In the genomic region with DNA sequence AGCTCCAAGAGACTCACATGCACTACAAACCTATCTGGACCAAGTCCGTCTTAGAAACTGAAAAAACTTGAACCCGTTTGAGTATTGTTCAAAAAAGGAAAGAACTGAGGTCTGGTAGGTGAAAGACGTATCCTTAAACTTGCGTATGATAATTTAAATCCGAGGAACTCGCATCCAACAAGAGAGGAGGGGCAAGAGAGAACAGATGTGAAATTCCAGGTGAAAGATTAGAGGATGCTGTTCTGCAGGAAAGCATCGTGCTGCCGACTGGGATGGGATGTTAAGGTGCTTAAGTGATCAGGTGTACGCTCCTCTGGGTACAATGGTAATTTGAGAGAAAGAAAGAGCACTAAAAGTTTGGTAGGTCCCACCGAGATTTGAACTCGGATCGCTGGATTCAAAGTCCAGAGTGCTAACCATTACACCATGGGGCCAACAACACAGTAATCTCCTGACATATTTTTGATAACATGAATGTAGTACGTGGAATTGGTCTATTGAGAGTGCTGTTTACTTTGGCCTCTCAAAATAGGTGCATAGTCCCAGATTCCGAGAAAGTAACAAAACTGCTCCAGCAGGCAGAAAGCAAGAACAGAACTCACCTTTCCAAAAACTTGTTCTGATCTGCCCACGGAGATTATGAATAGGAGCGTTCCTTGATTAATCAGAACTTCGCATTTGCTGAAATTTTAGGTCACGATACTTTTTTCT, we compare ENCODE assay signal across 1 cellular context.
TF ChIP-seq lines count a peak whose summit lies in the region.

No MANE protein-coding gene starts in this region.

TF ChIP-seq in HepG2, 621 proteins besides CTCF, POLR2A, EP300 and RAD21 (continued from another document and continues in another):
- TF ChIP-seq PRDM4 (CRISPR knock-in tag; IDR thresholded peaks at IDR 0.05; ENCODE audit: borderline replicate concordance): no peak
- TF ChIP-seq HNRNPUL1 (IDR thresholded peaks at IDR 0.05; ENCODE audit: low read depth, low read length): no peak
- peak; percentile 88; the same call in 1 of the 2 replicates for TF ChIP-seq MAF1 (CRISPR knock-in tag; IDR thresholded peaks at IDR 0.05; ENCODE audit: borderline replicate concordance)
- TF ChIP-seq CBFB (CRISPR knock-in tag; IDR thresholded peaks at IDR 0.05): 0 out of 2 replicates have a peak, but pooled peaks have one; percentile 15
- no peak for TF ChIP-seq ZSCAN31 (CRISPR knock-in tag; IDR thresholded peaks at IDR 0.05; ENCODE audit: low read depth)
- TF ChIP-seq GTF2F1 (IDR thresholded peaks at IDR 0.05; ENCODE audit: low read length): no peak
- no peak for TF ChIP-seq ZNF510 (CRISPR knock-in tag; IDR thresholded peaks at IDR 0.05; ENCODE audit: low read depth)
- TF ChIP-seq ZNF264 (CRISPR knock-in tag; IDR thresholded peaks at IDR 0.05): no peak
- TF ChIP-seq SMYD3 (CRISPR knock-in tag; IDR thresholded peaks at IDR 0.05): 0 out of 2 replicates have a peak, but pooled peaks have one; percentile 5
- peak; percentile 60 for TF ChIP-seq SOX5 (CRISPR knock-in tag; IDR thresholded peaks at IDR 0.05; ENCODE audit: borderline replicate concordance)
- no peak for TF ChIP-seq ZNF20 (CRISPR knock-in tag; IDR thresholded peaks at IDR 0.05)
- TF ChIP-seq, protein P1, sequence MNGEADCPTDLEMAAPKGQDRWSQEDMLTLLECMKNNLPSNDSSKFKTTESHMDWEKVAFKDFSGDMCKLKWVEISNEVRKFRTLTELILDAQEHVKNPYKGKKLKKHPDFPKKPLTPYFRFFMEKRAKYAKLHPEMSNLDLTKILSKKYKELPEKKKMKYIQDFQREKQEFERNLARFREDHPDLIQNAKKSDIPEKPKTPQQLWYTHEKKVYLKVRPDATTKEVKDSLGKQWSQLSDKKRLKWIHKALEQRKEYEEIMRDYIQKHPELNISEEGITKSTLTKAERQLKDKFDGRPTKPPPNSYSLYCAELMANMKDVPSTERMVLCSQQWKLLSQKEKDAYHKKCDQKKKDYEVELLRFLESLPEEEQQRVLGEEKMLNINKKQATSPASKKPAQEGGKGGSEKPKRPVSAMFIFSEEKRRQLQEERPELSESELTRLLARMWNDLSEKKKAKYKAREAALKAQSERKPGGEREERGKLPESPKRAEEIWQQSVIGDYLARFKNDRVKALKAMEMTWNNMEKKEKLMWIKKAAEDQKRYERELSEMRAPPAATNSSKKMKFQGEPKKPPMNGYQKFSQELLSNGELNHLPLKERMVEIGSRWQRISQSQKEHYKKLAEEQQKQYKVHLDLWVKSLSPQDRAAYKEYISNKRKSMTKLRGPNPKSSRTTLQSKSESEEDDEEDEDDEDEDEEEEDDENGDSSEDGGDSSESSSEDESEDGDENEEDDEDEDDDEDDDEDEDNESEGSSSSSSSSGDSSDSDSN (CRISPR knock-in tag; IDR thresholded peaks at IDR 0.05): no peak
- peak; percentile 94; the same call in 1 of the 2 replicates for TF ChIP-seq ZKSCAN8 (CRISPR knock-in tag; IDR thresholded peaks at IDR 0.05; ENCODE audit: borderline replicate concordance)
- TF ChIP-seq TOE1 (CRISPR knock-in tag; IDR thresholded peaks at IDR 0.05): no peak
- 0 out of 2 replicates have a peak, but pooled peaks have one; percentile 33 for TF ChIP-seq E2F1 (CRISPR knock-in tag; IDR thresholded peaks at IDR 0.05)
- no peak for TF ChIP-seq ZNF572 (CRISPR knock-in tag; IDR thresholded peaks at IDR 0.05)
- TF ChIP-seq DPF2 (CRISPR knock-in tag; IDR thresholded peaks at IDR 0.05; ENCODE audit: borderline replicate concordance, low read depth): no peak
- TF ChIP-seq, protein P2, sequence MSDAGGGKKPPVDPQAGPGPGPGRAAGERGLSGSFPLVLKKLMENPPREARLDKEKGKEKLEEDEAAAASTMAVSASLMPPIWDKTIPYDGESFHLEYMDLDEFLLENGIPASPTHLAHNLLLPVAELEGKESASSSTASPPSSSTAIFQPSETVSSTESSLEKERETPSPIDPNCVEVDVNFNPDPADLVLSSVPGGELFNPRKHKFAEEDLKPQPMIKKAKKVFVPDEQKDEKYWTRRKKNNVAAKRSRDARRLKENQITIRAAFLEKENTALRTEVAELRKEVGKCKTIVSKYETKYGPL (CRISPR knock-in tag; IDR thresholded peaks at IDR 0.05): no peak
- TF ChIP-seq, protein P3, sequence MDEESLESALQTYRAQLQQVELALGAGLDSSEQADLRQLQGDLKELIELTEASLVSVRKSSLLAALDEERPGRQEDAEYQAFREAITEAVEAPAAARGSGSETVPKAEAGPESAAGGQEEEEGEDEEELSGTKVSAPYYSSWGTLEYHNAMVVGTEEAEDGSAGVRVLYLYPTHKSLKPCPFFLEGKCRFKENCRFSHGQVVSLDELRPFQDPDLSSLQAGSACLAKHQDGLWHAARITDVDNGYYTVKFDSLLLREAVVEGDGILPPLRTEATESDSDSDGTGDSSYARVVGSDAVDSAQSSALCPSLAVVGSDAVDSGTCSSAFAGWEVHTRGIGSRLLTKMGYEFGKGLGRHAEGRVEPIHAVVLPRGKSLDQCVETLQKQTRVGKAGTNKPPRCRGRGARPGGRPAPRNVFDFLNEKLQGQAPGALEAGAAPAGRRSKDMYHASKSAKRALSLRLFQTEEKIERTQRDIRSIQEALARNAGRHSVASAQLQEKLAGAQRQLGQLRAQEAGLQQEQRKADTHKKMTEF (CRISPR knock-in tag; IDR thresholded peaks at IDR 0.05): peak; percentile 63; the same call in 1 of the 2 replicates
- TF ChIP-seq FIP1L1 (IDR thresholded peaks at IDR 0.05; ENCODE audit: borderline replicate concordance, insufficient read depth, low read depth, low read length): no peak
- no peak for TF ChIP-seq ZNF30 (CRISPR knock-in tag; IDR thresholded peaks at IDR 0.05)
- no peak for TF ChIP-seq PAF1 (CRISPR knock-in tag; IDR thresholded peaks at IDR 0.05)
- no peak for TF ChIP-seq SNAPC2 (CRISPR knock-in tag; IDR thresholded peaks at IDR 0.05)
- no peak for TF ChIP-seq MLLT10 (CRISPR knock-in tag; IDR thresholded peaks at IDR 0.05)
- TF ChIP-seq KLF12 (CRISPR knock-in tag; IDR thresholded peaks at IDR 0.05; ENCODE audit: borderline replicate concordance): no peak
- no peak for TF ChIP-seq SAFB2 (CRISPR knock-in tag; IDR thresholded peaks at IDR 0.05; ENCODE audit: borderline replicate concordance, low read depth)
- TF ChIP-seq ONECUT2 (CRISPR knock-in tag; IDR thresholded peaks at IDR 0.05): no peak
- peak; percentile 50; the same call in 1 of the 2 replicates for TF ChIP-seq KMT2B (CRISPR knock-in tag; IDR thresholded peaks at IDR 0.05)
- TF ChIP-seq HNRNPLL (IDR thresholded peaks at IDR 0.05; ENCODE audit: low read depth, low read length, poor library complexity, severe bottlenecking): no peak
- TF ChIP-seq, protein P4, sequence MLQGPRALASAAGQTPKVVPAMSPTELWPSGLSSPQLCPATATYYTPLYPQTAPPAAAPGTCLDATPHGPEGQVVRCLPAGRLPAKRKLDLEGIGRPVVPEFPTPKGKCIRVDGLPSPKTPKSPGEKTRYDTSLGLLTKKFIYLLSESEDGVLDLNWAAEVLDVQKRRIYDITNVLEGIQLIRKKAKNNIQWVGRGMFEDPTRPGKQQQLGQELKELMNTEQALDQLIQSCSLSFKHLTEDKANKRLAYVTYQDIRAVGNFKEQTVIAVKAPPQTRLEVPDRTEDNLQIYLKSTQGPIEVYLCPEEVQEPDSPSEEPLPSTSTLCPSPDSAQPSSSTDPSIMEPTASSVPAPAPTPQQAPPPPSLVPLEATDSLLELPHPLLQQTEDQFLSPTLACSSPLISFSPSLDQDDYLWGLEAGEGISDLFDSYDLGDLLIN (CRISPR knock-in tag; IDR thresholded peaks at IDR 0.05; ENCODE audit: borderline replicate concordance): no peak
- TF ChIP-seq ARNT (IDR thresholded peaks at IDR 0.05): no peak
- no peak for TF ChIP-seq ZBTB8A (CRISPR knock-in tag; IDR thresholded peaks at IDR 0.05; ENCODE audit: borderline replicate concordance, low read depth)
- no peak for TF ChIP-seq REL (CRISPR knock-in tag; conservative IDR thresholded peaks at IDR 0.05)
- peak; percentile 39; the same call in 1 of the 2 replicates for TF ChIP-seq NFYC (CRISPR knock-in tag; IDR thresholded peaks at IDR 0.05)
- TF ChIP-seq, protein P5, sequence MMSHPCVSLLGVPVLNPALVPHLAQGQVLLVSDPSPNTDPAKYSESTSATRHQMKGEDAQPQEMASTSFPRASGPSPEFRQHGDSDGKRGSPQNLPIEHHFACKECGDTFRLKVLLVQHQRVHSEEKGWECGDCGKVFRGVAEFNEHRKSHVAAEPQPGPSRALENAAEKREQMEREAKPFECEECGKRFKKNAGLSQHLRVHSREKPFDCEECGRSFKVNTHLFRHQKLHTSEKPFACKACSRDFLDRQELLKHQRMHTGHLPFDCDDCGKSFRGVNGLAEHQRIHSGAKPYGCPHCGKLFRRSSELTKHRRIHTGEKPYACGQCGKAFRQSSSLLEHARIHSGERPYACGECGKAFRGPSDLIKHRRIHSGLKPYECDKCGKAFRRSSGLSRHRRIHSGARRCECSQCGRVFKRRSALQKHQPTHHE (CRISPR knock-in tag; IDR thresholded peaks at IDR 0.05; ENCODE audit: borderline replicate concordance): peak; percentile 42; the same call in 1 of the 2 replicates
- no peak for TF ChIP-seq ZNF580 (CRISPR knock-in tag; IDR thresholded peaks at IDR 0.05; ENCODE audit: borderline replicate concordance, low read depth)
- no peak for TF ChIP-seq ZBTB4 (CRISPR knock-in tag; IDR thresholded peaks at IDR 0.05; ENCODE audit: borderline replicate concordance)
- no peak for TF ChIP-seq DZIP1 (CRISPR knock-in tag; IDR thresholded peaks at IDR 0.05)
- TF ChIP-seq ZNF235 (CRISPR knock-in tag; IDR thresholded peaks at IDR 0.05; ENCODE audit: borderline replicate concordance): no peak
- TF ChIP-seq EED (CRISPR knock-in tag; IDR thresholded peaks at IDR 0.05): no peak
